1 cellular context compared by ENCODE assay signal in the genomic region with DNA sequence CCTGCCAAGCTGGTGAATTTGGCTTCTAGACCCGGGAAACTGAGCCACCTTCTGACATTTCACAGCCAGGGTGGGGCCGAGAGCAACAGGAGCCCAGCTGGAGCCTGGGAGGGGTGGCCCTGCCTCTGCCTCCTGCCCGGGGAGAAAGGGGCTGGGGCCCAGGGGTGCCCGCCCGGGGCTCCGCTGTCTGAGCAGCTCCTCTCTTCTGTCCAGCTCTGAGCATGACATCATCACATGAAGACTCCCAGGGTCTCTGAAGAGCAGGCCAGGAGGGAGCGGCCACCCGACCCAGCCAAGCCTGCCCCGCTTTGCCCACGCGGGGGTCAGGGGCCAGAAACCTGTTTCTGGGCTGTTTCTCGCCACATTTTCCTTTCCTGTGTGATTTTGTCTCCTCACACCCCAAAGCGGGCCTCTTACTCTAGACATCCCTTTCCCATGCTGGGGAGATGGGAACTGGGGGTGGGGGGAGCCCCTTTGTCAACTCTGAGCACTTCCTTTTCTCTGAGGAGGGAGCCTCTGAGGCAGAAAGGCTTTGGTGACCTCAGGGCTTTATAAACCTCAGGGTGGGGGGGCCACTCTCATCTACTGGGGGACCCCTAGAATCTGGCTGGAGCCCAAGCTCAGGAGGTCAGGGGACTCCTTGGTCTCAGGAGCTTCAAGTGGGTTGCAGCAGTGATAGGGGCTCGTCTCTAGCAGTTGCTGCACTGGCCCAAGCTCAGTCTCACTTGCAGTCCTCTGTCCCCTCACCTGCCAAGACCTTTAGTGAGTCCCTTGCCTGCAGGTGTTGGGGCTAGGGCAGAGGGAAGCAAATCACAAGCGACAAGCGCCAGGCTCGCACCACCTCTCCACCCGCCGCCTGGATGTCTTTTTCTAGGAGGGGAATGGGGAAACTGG.
TF ChIP-seq lines count a peak whose summit lies in the region.

No MANE protein-coding gene starts in this region.

TF ChIP-seq in endothelial cell of umbilical vein, 7 proteins besides CTCF, POLR2A, EP300 and RAD21:
- TF ChIP-seq POLR2AphosphoS5 (IDR thresholded peaks at IDR 0.05; ENCODE audit: insufficient read depth, low read depth, low read length) (peak; percentile 2), EZH2 (IDR thresholded peaks at IDR 0.05; ENCODE audit: borderline replicate concordance, low read depth, low read length, severe bottlenecking) (no peak), FOS (IDR thresholded peaks at IDR 0.05; ENCODE audit: borderline replicate concordance, insufficient read depth, low read length) (no peak), JUN (IDR thresholded peaks at IDR 0.05; ENCODE audit: borderline replicate concordance, insufficient read depth, insufficient read length, low read depth) (no peak), GATA2 (IDR thresholded peaks at IDR 0.05; ENCODE audit: insufficient read depth, insufficient read length, low read depth, low read length) (no peak), MYC (IDR thresholded peaks at IDR 0.05; ENCODE audit: low read depth, low read length) (no peak)
- TF ChIP-seq, protein P1, sequence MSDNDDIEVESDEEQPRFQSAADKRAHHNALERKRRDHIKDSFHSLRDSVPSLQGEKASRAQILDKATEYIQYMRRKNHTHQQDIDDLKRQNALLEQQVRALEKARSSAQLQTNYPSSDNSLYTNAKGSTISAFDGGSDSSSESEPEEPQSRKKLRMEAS (IDR thresholded peaks at IDR 0.05; ENCODE audit: insufficient read depth, insufficient read length): no peak
